12 cellular contexts compared by ENCODE assay signal in the genomic region with DNA sequence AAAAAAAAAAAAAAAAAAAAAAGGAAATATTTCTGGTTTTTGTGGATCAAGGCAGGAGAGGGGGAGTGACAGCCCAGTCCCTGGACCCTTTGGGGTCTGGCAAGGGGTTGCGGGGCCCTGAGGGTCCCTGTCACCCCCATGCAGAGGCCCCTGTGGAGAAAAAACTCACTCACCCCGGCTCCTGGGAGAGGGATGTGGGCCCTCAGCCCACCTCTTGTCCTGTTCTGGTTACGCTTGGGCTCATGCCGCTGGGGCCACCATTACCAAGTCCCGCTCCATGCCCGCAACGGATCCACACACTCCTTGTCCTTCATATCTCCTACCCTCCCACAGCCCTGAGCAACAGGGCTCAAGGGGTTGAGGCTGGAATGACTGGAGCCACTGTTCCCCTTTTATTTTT. TPM values are rescaled to one million over a fixed set of nuclear protein-coding genes. Genes with fewer than 3 reads are reported as not detected.
"Had no signal": no experiment of that assay in that cellular context is flagged by ENCODE, and none has a peak within 500 bp of the region (broad histone marks: within the 10 kb centered on the region; RNA-seq: fewer than 3 reads in every experiment).

No MANE protein-coding gene starts in this region.

- H3K9me3 ChIP-seq: right atrium auricular region, tibial nerve had no signal

- H3K27me3 Mint-ChIP-seq: activated CD4-positive, alpha-beta T cell treated with anti-CD3 and anti-CD28 coated beads, Interleukin-2, amount 10 ng/mL, durations not matched to agents 7 days and 5 days; activated naive CD8-positive, alpha-beta T cell treated with anti-CD3 and anti-CD28 coated beads, Interleukin-2, amount 50 U/mL, for 24 hours had no signal

- H3K27ac Mint-ChIP-seq: activated CD4-positive, alpha-beta T cell treated with anti-CD3 and anti-CD28 coated beads, Interleukin-2, amount 10 ng/mL, durations not matched to agents 7 days and 5 days; activated naive CD8-positive, alpha-beta T cell treated with anti-CD3 and anti-CD28 coated beads, Interleukin-2, amount 50 U/mL, for 24 hours had no signal

- H3K36me3 ChIP-seq: right atrium auricular region, tibial nerve had no signal

- H3K27ac ChIP-seq: right atrium auricular region, tibial nerve had no signal

- H3K4me3 ChIP-seq: right atrium auricular region, skin epidermis, tibial nerve had no signal

- FAIRE-seq: astrocyte, colon, frontal cortex, keratinocyte had no signal

- H3K27me3 ChIP-seq: right atrium auricular region had no signal

- H3K9me3 Mint-ChIP-seq: activated CD4-positive, alpha-beta T cell treated with anti-CD3 and anti-CD28 coated beads, Interleukin-2, amount 10 ng/mL, durations not matched to agents 7 days and 5 days; activated naive CD8-positive, alpha-beta T cell treated with anti-CD3 and anti-CD28 coated beads, Interleukin-2, amount 50 U/mL, for 24 hours; neural crest cell had no signal

- H3K4me3 Mint-ChIP-seq: activated CD4-positive, alpha-beta T cell treated with anti-CD3 and anti-CD28 coated beads, Interleukin-2, amount 10 ng/mL, durations not matched to agents 7 days and 5 days; activated naive CD8-positive, alpha-beta T cell treated with anti-CD3 and anti-CD28 coated beads, Interleukin-2, amount 50 U/mL, for 24 hours; neural crest cell had no signal

- DNase-seq: activated CD8-positive, alpha-beta memory T cell treated with anti-CD3 and anti-CD28 coated beads for 24 hours had no signal

- H3K4me1 Mint-ChIP-seq: activated naive CD8-positive, alpha-beta T cell treated with anti-CD3 and anti-CD28 coated beads, Interleukin-2, amount 50 U/mL, for 24 hours; neural crest cell had no signal

RNA-seq across cellular contexts. Expression of gene TMEM184A, which starts 1.0 kb away (rescaled TPM):
- total RNA-seq: activated CD4-positive, alpha-beta T cell treated with anti-CD3 and anti-CD28 coated beads, Interleukin-2, amount 10 ng/mL, durations not matched to agents 7 days and 5 days; frontal cortex; neural crest cell; T-helper 1 cell treated with Interleukin-12 subunit alpha and Interleukin-12 subunit beta and Interleukin-4 antibody, amounts not matched to agents 30 ng/mL and 1 ng/mL, for 36 hours had no signal
